Comparison of ENCODE assay signal across 8 cellular contexts in genomic region chr7:522071-522937, GRCh38. TPM values are rescaled to one million over a fixed set of nuclear protein-coding genes. Genes with fewer than 3 reads are reported as not detected.
DNase-seq lines count a peak whose midpoint lies in the region; ATAC-seq and TF ChIP-seq lines count a peak whose summit lies in the region.

No MANE protein-coding gene starts in this region.

- H3K27ac ChIP-seq in CD4-positive, alpha-beta T cell (ENCODE audit: low read depth, low read length), result no peak overlapping the region
- no peak overlapping the region for H3K27ac ChIP-seq in H9 (ENCODE audit: insufficient read length, low read depth, low read length)
- H3K27ac ChIP-seq in RWPE2 (ENCODE audit: poor library complexity, severe bottlenecking), result no peak overlapping the region
- no peak overlapping the region for H3K27ac ChIP-seq in effector memory CD4-positive, alpha-beta T cell (ENCODE audit: insufficient read depth, low read length, poor library complexity, severe bottlenecking)
- H3K27ac ChIP-seq in mesenchymal stem cell (ENCODE audit: low read length, poor library complexity, severe bottlenecking), result no peak overlapping the region
- peak overlapping the region in 2 of 4 donors; percentile 32 to 88 for H3K27ac ChIP-seq in tibial nerve

- no peaks in the 10 kb centered on the region for H3K36me3 ChIP-seq in RWPE2 (ENCODE audit: low read depth)
- H3K36me3 ChIP-seq in effector memory CD4-positive, alpha-beta T cell (ENCODE audit: control insufficient read depth, insufficient read depth, low read length), result no peaks in the 10 kb centered on the region
- no peaks in the 10 kb centered on the region for H3K36me3 ChIP-seq in mesenchymal stem cell (ENCODE audit: control insufficient read depth in 1 of 2, insufficient read depth in 2 of 2, low read depth in 1 of 2, low read length in 2 of 2)
- H3K36me3 ChIP-seq in tibial nerve, result no peaks in the 10 kb centered on the region

- peaks cover 34% of the 10 kb centered on the region for H3K23me2 ChIP-seq in H9 (ENCODE audit: insufficient read length, low read depth, low read length, poor library complexity, severe bottlenecking)

- WGBS in H9 (ENCODE audit: extremely low coverage, insufficient read length, low lambda C conversion rate), result no CpG with 5 or more reads among the region's 89 CpGs
- WGBS in mesenchymal stem cell, result 3% methylated on average over 70 of the region's 89 CpGs
- 0 to 1% methylated on average over 11 to 72 of the region's 89 CpGs for WGBS in tibial nerve, 2 donors

- no peak for TF ChIP-seq POLR2A in tibial nerve (IDR thresholded peaks at IDR 0.05)

- H3K27me3 ChIP-seq in CD4-positive, alpha-beta T cell (ENCODE audit: control insufficient read depth, insufficient read depth, low read length), result peaks cover 43% of the 10 kb centered on the region
- peaks cover 30% of the 10 kb centered on the region; the same call in 1 of the 2 replicates for H3K27me3 ChIP-seq in H9 (ENCODE audit: insufficient read depth, low read length)
- H3K27me3 ChIP-seq in RWPE2 (ENCODE audit: insufficient read depth, poor library complexity, severe bottlenecking), result no peaks in the 10 kb centered on the region
- H3K27me3 ChIP-seq in effector memory CD4-positive, alpha-beta T cell (replicated peaks; ENCODE audit: control insufficient read depth, insufficient read depth, low read length, poor library complexity, severe bottlenecking), result peaks cover 45% of the 10 kb centered on the region
- H3K27me3 ChIP-seq in mesenchymal stem cell (ENCODE audit: control insufficient read depth in 1 of 2, insufficient read depth in 1 of 2, low read length in 2 of 2), result peaks cover 26 to 61% of the 10 kb centered on the region in 2 experiments
- H3K27me3 ChIP-seq in tibial nerve, result peaks cover 0 to 27% of the 10 kb centered on the region in 2 donors

- H3K14ac ChIP-seq in H9 (ENCODE audit: insufficient read depth, low read length) (no peak overlapping the region), mesenchymal stem cell (ENCODE audit: low read length in 2 of 2) (peak overlapping the region in 1 of 2 experiments; percentile 37)

- H2AK5ac ChIP-seq in H9 (ENCODE audit: insufficient read length, low read length) (no peak overlapping the region), mesenchymal stem cell (ENCODE audit: low read length, severe bottlenecking) (no peak overlapping the region)

- H2BK20ac ChIP-seq in H9 (ENCODE audit: low read depth, low read length, poor library complexity, severe bottlenecking), result no peak overlapping the region

- no peak overlapping the region for H3K56ac ChIP-seq in H9 (ENCODE audit: insufficient read length, low read depth, low read length)

- H3K27me3 Mint-ChIP-seq in CD4-positive, alpha-beta T cell, result peaks cover 47% of the 10 kb centered on the region
- peaks cover 77% of the 10 kb centered on the region for H3K27me3 Mint-ChIP-seq in H9 (ENCODE audit: low read depth)

- peak overlapping the region; percentile 30 for H3K18ac ChIP-seq in H9 (ENCODE audit: insufficient read length, low read depth, low read length)
- peak overlapping the region in 1 of 2 experiments; percentile 28 for H3K18ac ChIP-seq in mesenchymal stem cell (ENCODE audit: low read depth in 1 of 2, low read length in 2 of 2)

- intact Hi-C loops in CD4-positive, alpha-beta T cell (cut with DNase I, micrococcal nuclease), result loop anchor here (5.0 to 10.0 kb wide), 2 partner anchors 115 to 198 kb away; no protein-coding TSS in a partner anchor

- no peaks in the 10 kb centered on the region for H3K9me3 ChIP-seq in CD4-positive, alpha-beta T cell (ENCODE audit: control insufficient read depth, low read length)
- H3K9me3 ChIP-seq in H9 (ENCODE audit: control insufficient read depth, low read depth, low read length) (no peaks in the 10 kb centered on the region), RWPE2 (ENCODE audit: severe bottlenecking) (no peaks in the 10 kb centered on the region), mesenchymal stem cell (ENCODE audit: control insufficient read depth, low read length) (peaks cover 1% of the 10 kb centered on the region), tibial nerve (peaks cover 0 to 4% (median 0%) of the 10 kb centered on the region in 4 donors)
- no peaks in the 10 kb centered on the region for H3K9me3 ChIP-seq in effector memory CD4-positive, alpha-beta T cell (ENCODE audit: control insufficient read depth, low read length)

- H3K4me2 ChIP-seq in H9 (ENCODE audit: insufficient read depth, insufficient read length, low read length), result peak overlapping the region; percentile 87
- H3K4me2 ChIP-seq in mesenchymal stem cell (ENCODE audit: low read length, poor library complexity, severe bottlenecking), result peak overlapping the region; percentile 92

- H2AFZ ChIP-seq in H9 (ENCODE audit: low read length) (no peak overlapping the region), mesenchymal stem cell (ENCODE audit: low read depth, low read length) (no peak overlapping the region)

- H3K9ac ChIP-seq in H9 (ENCODE audit: extremely low read depth, insufficient read length, low read length) (no peak overlapping the region), mesenchymal stem cell (ENCODE audit: low read length) (peak overlapping the region; percentile 65)

- H2BK12ac ChIP-seq in H9 (ENCODE audit: insufficient read length, low read depth, low read length) (no peak overlapping the region), mesenchymal stem cell (ENCODE audit: low read length in 2 of 2) (no peak overlapping the region)

- POLR2A ChIA-PET in CD4-positive, alpha-beta T cell (lab: Charles Lee), result no interaction called here

- H4K8ac ChIP-seq in H9 (replicated peaks; ENCODE audit: insufficient read length, low read depth, low read length) (no peak overlapping the region), mesenchymal stem cell (ENCODE audit: low read length) (peak overlapping the region; percentile 46)

- H4K20me1 ChIP-seq in H9 (ENCODE audit: control insufficient read depth, insufficient read depth, insufficient read length), result no peaks in the 10 kb centered on the region

- DNase-seq in CD4-positive, alpha-beta T cell, result no peak
- DNase-seq in H9, result no peak
- no peak for DNase-seq in RWPE2 (ENCODE audit: low spot score)
- DNase-seq in effector memory CD4-positive, alpha-beta T cell, result no peak
- peak; percentile 73 for DNase-seq in mesenchymal stem cell
- peak in 1 of 2 donors; percentile 33 for DNase-seq in tibial nerve (ENCODE audit: low spot score in 2 of 2)

- H3K79me1 ChIP-seq in H9 (ENCODE audit: insufficient read depth, low read depth, low read length, poor library complexity, severe bottlenecking) (no peaks in the 10 kb centered on the region), mesenchymal stem cell (replicated peaks; ENCODE audit: low read length, poor library complexity, severe bottlenecking) (peaks cover 3% of the 10 kb centered on the region)

- peak; percentile 54 for ATAC-seq in CD4-positive, alpha-beta T cell (ENCODE audit: poor library complexity)
- ATAC-seq in RWPE2 (ENCODE audit: low read depth), result peak; percentile 28
- no peak for ATAC-seq in GM21717 (IDR thresholded peaks at IDR 0.05; ENCODE audit: unreplicated experiment)
- ATAC-seq in HG03097 (IDR thresholded peaks at IDR 0.05; ENCODE audit: low FRiP score, unreplicated experiment), result no peak

- H3K4me3 ChIP-seq in RWPE2 (ENCODE audit: severe bottlenecking) (peak overlapping the region; percentile 23), mesenchymal stem cell (ENCODE audit: insufficient read depth in 1 of 2, low read depth in 1 of 2, low read length in 2 of 2) (peak overlapping the region; percentile 41 to 62), tibial nerve (peak overlapping the region; percentile 21 to 55 (median 46))
- H3K4me3 ChIP-seq in effector memory CD4-positive, alpha-beta T cell (ENCODE audit: insufficient read depth, low read depth, low read length, poor library complexity, severe bottlenecking), result peak overlapping the region; percentile 50

- H2BK5ac ChIP-seq in H9 (ENCODE audit: insufficient read length, low read length), result no peak overlapping the region
- H2BK5ac ChIP-seq in mesenchymal stem cell (ENCODE audit: low read depth, low read length, poor library complexity, severe bottlenecking), result no peak overlapping the region

- H3K4me3 Mint-ChIP-seq in CD4-positive, alpha-beta T cell, result peak overlapping the region; percentile 49
- peak overlapping the region; percentile 25 to 78; a peak in 3 of 5 replicates for H3K4me3 Mint-ChIP-seq in H9

- H2BK15ac ChIP-seq in H9 (ENCODE audit: low read depth, low read length) (no peak overlapping the region), mesenchymal stem cell (ENCODE audit: low read depth, poor library complexity, severe bottlenecking) (peak overlapping the region; percentile 40)

- no peaks in the 10 kb centered on the region for H3K9me3 Mint-ChIP-seq in CD4-positive, alpha-beta T cell
- H3K9me3 Mint-ChIP-seq in H9, result no peaks in the 10 kb centered on the region; a peak in 1 of 5 replicates

- peak in 1 of 2 donors; percentile 14 for TF ChIP-seq EP300 in tibial nerve (IDR thresholded peaks at IDR 0.05)

- TF ChIP-seq CTCF in CD4-positive, alpha-beta T cell (IDR thresholded peaks at IDR 0.05), result no peak
- no peak for TF ChIP-seq CTCF in H9 (conservative IDR thresholded peaks at IDR 0.05)
- TF ChIP-seq CTCF in RWPE2 (IDR thresholded peaks at IDR 0.05; ENCODE audit: poor library complexity, severe bottlenecking), result peak; percentile 5
- TF ChIP-seq CTCF in tibial nerve (IDR thresholded peaks at IDR 0.05), result no peak

- H3K23ac ChIP-seq in H9 (ENCODE audit: insufficient read length, low read depth, low read length) (no peak overlapping the region), mesenchymal stem cell (ENCODE audit: low read length in 2 of 2) (no peak overlapping the region)

- H3K4ac ChIP-seq in H9 (ENCODE audit: low read depth, low read length) (no peak overlapping the region), mesenchymal stem cell (ENCODE audit: low read depth in 1 of 2, low read length in 2 of 2) (no peak overlapping the region)

- peaks cover 2% of the 10 kb centered on the region; the same call in 1 of the 2 replicates for H3K79me2 ChIP-seq in H9 (ENCODE audit: insufficient read depth, low read length)

- H4K91ac ChIP-seq in H9 (ENCODE audit: insufficient read length, low read depth, low read length) (no peak overlapping the region), mesenchymal stem cell (ENCODE audit: low read length) (no peak overlapping the region)

- H2BK120ac ChIP-seq in H9 (ENCODE audit: low read depth, low read length, poor library complexity, severe bottlenecking) (no peak overlapping the region), mesenchymal stem cell (ENCODE audit: low read depth, low read length) (no peak overlapping the region)

- H3K4me1 ChIP-seq in H9 (ENCODE audit: insufficient read depth, low read length) (peaks cover 2% of the 10 kb centered on the region; the same call in 1 of the 2 replicates), RWPE2 (ENCODE audit: insufficient read depth, poor library complexity, severe bottlenecking) (peaks cover 15% of the 10 kb centered on the region), mesenchymal stem cell (ENCODE audit: control insufficient read depth, insufficient read depth, low read depth, low read length) (peaks cover 38% of the 10 kb centered on the region), tibial nerve (peaks cover 3 to 42% (median 25%) of the 10 kb centered on the region in 4 donors)
- peaks cover 40% of the 10 kb centered on the region for H3K4me1 ChIP-seq in effector memory CD4-positive, alpha-beta T cell (ENCODE audit: control insufficient read depth, insufficient read depth, low read length, poor library complexity, severe bottlenecking)

- CTCF ChIA-PET in CD4-positive, alpha-beta T cell (lab: Charles Lee), result no interaction called here

- no peak overlapping the region for H4K5ac ChIP-seq in H9 (ENCODE audit: insufficient read length, low read depth, low read length)

- no peak overlapping the region for H3T11ph ChIP-seq in H9 (ENCODE audit: low read length)

- no peak overlapping the region for H3K27ac Mint-ChIP-seq in CD4-positive, alpha-beta T cell
- H3K27ac Mint-ChIP-seq in H9, result no peak overlapping the region

- H3K4me1 Mint-ChIP-seq in CD4-positive, alpha-beta T cell (ENCODE audit: low read depth), result peaks cover 10% of the 10 kb centered on the region
- H3K4me1 Mint-ChIP-seq in H9, result peaks cover 4 to 15% of the 10 kb centered on the region in 2 experiments; a peak in 3 of 4 replicates

- no peaks in the 10 kb centered on the region for H3K36me3 Mint-ChIP-seq in CD4-positive, alpha-beta T cell (ENCODE audit: low read depth)
- H3K36me3 Mint-ChIP-seq in H9 (ENCODE audit: insufficient read depth in 1 of 3, low read depth in 3 of 3), result no peaks in the 10 kb centered on the region; a peak in 1 of 7 replicates

RNA-seq across cellular contexts. Expression of gene PDGFA, which starts 2.7 kb away (rescaled TPM):
- under 1 TPM; 0.55 to 0.70 TPM for total RNA-seq in CD4-positive, alpha-beta T cell
- total RNA-seq in H9 (2021) (34.3 and 35.8 TPM in 2 replicates), tibial nerve (10 to 100 TPM; 33.4 to 84.1 (median 40.6) TPM)
- 23.5 TPM for polyA plus RNA-seq in mesenchymal stem cell (2013, experiment 1 of 2)
- polyA plus RNA-seq in mesenchymal stem cell (2013, experiment 2 of 2), result 22.9 TPM

Comparison
In these comparisons a context has a peak if more than half of its experiments do, and no peak if none do; other contexts are left out.
1. ATAC-seq: peak in CD4-positive, alpha-beta T cell (single experiment) and RWPE2 (single experiment); none in GM21717 (single experiment) and HG03097 (single experiment).
2. RNA of gene PDGFA, which starts 2.7 kb away (total RNA-seq): 33.4 to 84.1 TPM in tibial nerve and 34.3 to 35.8 TPM in H9; 0.55 to 0.70 TPM in CD4-positive, alpha-beta T cell; every median in the first group is over 10 times any median in the second.
3. Peak in every context shown above with its lines, with median percentiles within 50 percentile points of each other: H3K4me3 ChIP-seq.